ENCODE assay signal across 22 cellular contexts in genomic region chr1:42343049-42343448, GRCh38. TPM values are rescaled to one million over a fixed set of nuclear protein-coding genes. Genes with fewer than 3 reads are reported as not detected.
"Had no signal": no experiment of that assay in that cellular context is flagged by ENCODE, and none has a peak within 500 bp of the region (broad histone marks: within the 10 kb centered on the region; RNA-seq: fewer than 3 reads in every experiment).

No MANE protein-coding gene starts in this region.

- H3K36me3 ChIP-seq: ovary, right atrium auricular region, right lobe of liver, suprapubic skin, thoracic aorta, tibial artery, upper lobe of right lung had no signal

- DNase-seq: islet precursor cell; kidney glomerular epithelial cell; left cardiac atrium; mesendoderm; naive thymus-derived CD4-positive, alpha-beta T cell; ovary; right lobe of liver; stimulated activated CD4-positive, alpha-beta T cell treated with anti-CD3 and anti-CD28 coated beads, Interleukin-12 subunit alpha, Interleukin-12 subunit beta, amount 100 ng/mL, for 4 hours; stimulated activated CD4-positive, alpha-beta T cell treated with anti-CD3 and anti-CD28 coated beads, Interleukin-15, amount 100 ng/mL, for 24 hours; stimulated activated CD4-positive, alpha-beta T cell treated with anti-CD3 and anti-CD28 coated beads, Interleukin-2, amount 100 ng/mL, for 24 hours; stimulated activated CD4-positive, alpha-beta T cell treated with anti-CD3 and anti-CD28 coated beads, Interleukin-4, amount 100 ng/mL, for 1 hour; stimulated activated naive B cell treated with anti-CD40 and anti-IgM and Interleukin-4, amounts not matched to agents 10 μg/mL and 1 μg/mL and 100 μg/mL, for 72 hours; stimulated activated naive CD8-positive, alpha-beta T cell treated with anti-CD3 and anti-CD28 coated beads, Interleukin-15, Interleukin-2, amounts not matched to agents 100 U/mL and 50 U/mL, for 24 hours; tibial artery; upper lobe of right lung had no signal

- H3K27me3 ChIP-seq: ovary, right atrium auricular region, right lobe of liver, suprapubic skin, upper lobe of right lung had no signal

- H3K27ac ChIP-seq: ovary, right atrium auricular region, right lobe of liver, suprapubic skin, thoracic aorta, tibial artery, upper lobe of right lung had no signal

- H3K4me3 ChIP-seq: lung, ovary, right atrium auricular region, right lobe of liver, smooth muscle cell, suprapubic skin, thoracic aorta, tibial artery, upper lobe of right lung had no signal

- H3K9me3 ChIP-seq: ovary, right atrium auricular region, right lobe of liver, suprapubic skin, thoracic aorta, tibial artery, upper lobe of right lung had no signal

- ATAC-seq: left cardiac atrium; left lobe of liver; naive thymus-derived CD4-positive, alpha-beta T cell; natural killer cell treated with Interleukin-12 subunit alpha and Interleukin-12 subunit beta and Interleukin-15 and Interleukin-18, amount 100 ng/mL, for 72 hours; right lobe of liver; stimulated activated naive B cell treated with anti-CD40 and anti-IgM and Interleukin-4, amounts not matched to agents 10 μg/mL and 1 μg/mL and 100 μg/mL, for 72 hours; stimulated activated naive CD8-positive, alpha-beta T cell treated with anti-CD3 and anti-CD28 coated beads, Interleukin-15, Interleukin-2, amounts not matched to agents 100 U/mL and 50 U/mL, for 24 hours; upper lobe of right lung had no signal

- H3K4me1 ChIP-seq: suprapubic skin, tibial artery had no signal

RNA-seq across cellular contexts. Expression of gene RIMKLA, which starts 37.5 kb away (rescaled TPM):
- polyA plus RNA-seq: naive thymus-derived CD4-positive, alpha-beta T cell had no signal
